ENCODE assay signal across 8 cellular contexts in genomic region chr12:29148065-29148957, GRCh38. TPM values are rescaled to one million over a fixed set of nuclear protein-coding genes. Genes with fewer than 3 reads are reported as not detected.
DNase-seq lines count a peak whose midpoint lies in the region; ATAC-seq and TF ChIP-seq lines count a peak whose summit lies in the region.

No MANE protein-coding gene starts in this region.

- peak overlapping the region; percentile 96 for H3K4me3 Mint-ChIP-seq in Caco-2 (ENCODE audit: unreplicated experiment)
- peak overlapping the region; percentile 82 for H3K4me3 Mint-ChIP-seq in dendritic cell treated with granulocyte-macrophage colony-stimulating factor and Interleukin-4, amounts not matched to agents 40 ng/mL and 50 ng/mL, for 4 days

- H3K4me1 ChIP-seq in Caco-2 = no peaks in the 10 kb centered on the region; the same call in 1 of the 2 replicates
- peaks cover 14% of the 10 kb centered on the region for H3K4me1 ChIP-seq in PC-9 (replicated peaks; ENCODE audit: insufficient read depth)
- H3K4me1 ChIP-seq in lower lobe of right lung = peaks cover 27% of the 10 kb centered on the region

- H3K4me1 Mint-ChIP-seq in Caco-2 (ENCODE audit: low read depth, unreplicated experiment) = peaks cover 16% of the 10 kb centered on the region
- peaks cover 42% of the 10 kb centered on the region for H3K4me1 Mint-ChIP-seq in dendritic cell treated with granulocyte-macrophage colony-stimulating factor and Interleukin-4, amounts not matched to agents 40 ng/mL and 50 ng/mL, for 4 days (ENCODE audit: low read depth)

- no peaks in the 10 kb centered on the region for H4K20me1 ChIP-seq in PC-9 (ENCODE audit: insufficient read depth)

- DNase-seq in Caco-2 = no peak
- DNase-seq in PC-9 = peak; percentile 28 to 43
- peak; percentile 60 for DNase-seq in lower lobe of right lung
- DNase-seq in substantia nigra (lab: John Stamatoyannopoulos, UW) = peak in 2 of 49 donors; percentile 11 to 30
- no peak for DNase-seq in central memory CD4-positive, alpha-beta T cell
- DNase-seq in T-helper 9 cell = no peak

- no peaks in the 10 kb centered on the region for H3K9me3 ChIP-seq in Caco-2
- no peaks in the 10 kb centered on the region for H3K9me3 ChIP-seq in PC-9 (ENCODE audit: insufficient read depth, low read depth)
- H3K9me3 ChIP-seq in lower lobe of right lung = no peaks in the 10 kb centered on the region

- peaks cover 9% of the 10 kb centered on the region for H3K27me3 Mint-ChIP-seq in Caco-2 (ENCODE audit: insufficient read depth, unreplicated experiment)
- H3K27me3 Mint-ChIP-seq in dendritic cell treated with granulocyte-macrophage colony-stimulating factor and Interleukin-4, amounts not matched to agents 40 ng/mL and 50 ng/mL, for 4 days = peaks cover 81% of the 10 kb centered on the region

- peak; percentile 1 for ATAC-seq in GM19467 (IDR thresholded peaks at IDR 0.05; ENCODE audit: unreplicated experiment)
- ATAC-seq in lower lobe of right lung = peak; percentile 31 to 39

- POLR2A ChIA-PET in Caco-2 (lab: Charles Lee) = no interaction called here
- POLR2A ChIA-PET in PC-9 (lab: Charles Lee; ENCODE audit: unreplicated experiment) = interaction anchor here (0.7 to 1.2 kb wide), 2 partner anchors 233 to 1018 kb away, joined by 6 to 10 read pairs; partner anchors contain the start of gene ERGIC2

- peak overlapping the region; percentile 88 for H2AFZ ChIP-seq in PC-9

- no peaks in the 10 kb centered on the region for H3K9me2 ChIP-seq in PC-9 (ENCODE audit: insufficient read depth)

- peak overlapping the region; percentile 96 for H3K27ac Mint-ChIP-seq in Caco-2 (ENCODE audit: unreplicated experiment)
- H3K27ac Mint-ChIP-seq in dendritic cell treated with granulocyte-macrophage colony-stimulating factor and Interleukin-4, amounts not matched to agents 40 ng/mL and 50 ng/mL, for 4 days = peak overlapping the region; percentile 78

- peak overlapping the region; percentile 58 for H3K27ac ChIP-seq in PC-9
- H3K27ac ChIP-seq in lower lobe of right lung = peak overlapping the region; percentile 92
- peak overlapping the region; percentile 75 for H3K27ac ChIP-seq in substantia nigra (ENCODE audit: low read depth, low read length, poor library complexity, severe bottlenecking)

- CTCF ChIA-PET in Caco-2 (lab: Charles Lee) (no interaction called here), PC-9 (lab: Charles Lee) (interaction anchor here (0.6 kb wide), 1 partner anchor 1444 kb away, joined by 3 read pairs; no protein-coding TSS in a partner anchor)

- H3K4me3 ChIP-seq in Caco-2 (ENCODE audit: low read depth, low read length) (peak overlapping the region; percentile 55), PC-9 (peak overlapping the region; percentile 72), lower lobe of right lung (peak overlapping the region; percentile 69)

- intact Hi-C loops in Caco-2 (cut with micrococcal nuclease; ENCODE audit: unreplicated experiment) (loop anchor here (2.0 to 5.0 kb wide), 2 partner anchors 72 to 169 kb away; no protein-coding TSS in a partner anchor), PC-9 (cut with micrococcal nuclease; ENCODE audit: unreplicated experiment) (loop anchor here (2.0 kb wide), 1 partner anchor 94 kb away; no protein-coding TSS in a partner anchor), lower lobe of right lung (cut with DNase I) (no loop called here)
- intact Hi-C loops in dendritic cell treated with granulocyte-macrophage colony-stimulating factor and Interleukin-4, amounts not matched to agents 40 ng/mL and 50 ng/mL, for 4 days (cut with micrococcal nuclease) = loop anchor here (2.0 kb wide), 1 partner anchor 16 kb away; no protein-coding TSS in a partner anchor

- peak overlapping the region; percentile 82 for H3K4me2 ChIP-seq in PC-9

- no peaks in the 10 kb centered on the region for H3K79me2 ChIP-seq in PC-9 (ENCODE audit: low read depth)

- H3K36me3 ChIP-seq in Caco-2 (ENCODE audit: control insufficient read depth, insufficient read depth, low read length) (no peaks in the 10 kb centered on the region), PC-9 (ENCODE audit: low read depth) (no peaks in the 10 kb centered on the region), lower lobe of right lung (no peaks in the 10 kb centered on the region)

- H3K27me3 ChIP-seq in Caco-2 (replicated peaks; ENCODE audit: control insufficient read depth, insufficient read depth, low read length) = no peaks in the 10 kb centered on the region
- no peaks in the 10 kb centered on the region for H3K27me3 ChIP-seq in PC-9 (ENCODE audit: insufficient read depth, low read depth)
- H3K27me3 ChIP-seq in lower lobe of right lung (ENCODE audit: low read depth) = no peaks in the 10 kb centered on the region

- peaks cover 8% of the 10 kb centered on the region for H3K36me3 Mint-ChIP-seq in Caco-2 (ENCODE audit: insufficient read depth, unreplicated experiment)
- no peaks in the 10 kb centered on the region for H3K36me3 Mint-ChIP-seq in dendritic cell treated with granulocyte-macrophage colony-stimulating factor and Interleukin-4, amounts not matched to agents 40 ng/mL and 50 ng/mL, for 4 days (ENCODE audit: low read depth)

- TF ChIP-seq CTCF in Caco-2 (IDR thresholded peaks at IDR 0.05; ENCODE audit: insufficient read depth in 1 of 2, low read depth in 1 of 2, low read length in 1 of 2, severe bottlenecking in 1 of 2, unreplicated experiment in 1 of 2) (no peak), PC-9 (conservative IDR thresholded peaks at IDR 0.05) (no peak; the same call in 1 of the 2 replicates), lower lobe of right lung (IDR thresholded peaks at IDR 0.05) (no peak)

- H3F3A ChIP-seq in PC-9 (ENCODE audit: insufficient read depth, low read depth) = no peaks in the 10 kb centered on the region

- BruUV-seq in Caco-2 (replicated peaks; lab: Mats Ljungman, UMichigan) (no TSS peak), PC-9 (replicated peaks; lab: Mats Ljungman, UMichigan) (no TSS peak)

- peaks cover 21% of the 10 kb centered on the region for H3K9me3 Mint-ChIP-seq in Caco-2 (ENCODE audit: unreplicated experiment)
- no peaks in the 10 kb centered on the region for H3K9me3 Mint-ChIP-seq in dendritic cell treated with granulocyte-macrophage colony-stimulating factor and Interleukin-4, amounts not matched to agents 40 ng/mL and 50 ng/mL, for 4 days

RNA-seq across cellular contexts. Expression of gene FAR2, which starts 0.8 kb away (rescaled TPM):
- 6.6 and 8.2 TPM in 2 replicates for total RNA-seq in Caco-2 (2022)
- total RNA-seq in PC-9 (2021) = 11.0 and 12.3 TPM in 2 replicates
- total RNA-seq in lower lobe of right lung = 23.7 TPM

Comparison
In these comparisons a context has a peak if more than half of its experiments do, and no peak if none do; other contexts are left out.
1. DNase-seq: peak in PC-9 (2 of 2) and lower lobe of right lung (single experiment); none in Caco-2 (0 of 2), central memory CD4-positive, alpha-beta T cell (single experiment) and T-helper 9 cell (single experiment).
2. Peak in every context shown above with its lines, with median percentiles within 50 percentile points of each other: H3K4me3 ChIP-seq and H3K27ac ChIP-seq.